ENCODE assay signal across 9 cellular contexts in the genomic region with DNA sequence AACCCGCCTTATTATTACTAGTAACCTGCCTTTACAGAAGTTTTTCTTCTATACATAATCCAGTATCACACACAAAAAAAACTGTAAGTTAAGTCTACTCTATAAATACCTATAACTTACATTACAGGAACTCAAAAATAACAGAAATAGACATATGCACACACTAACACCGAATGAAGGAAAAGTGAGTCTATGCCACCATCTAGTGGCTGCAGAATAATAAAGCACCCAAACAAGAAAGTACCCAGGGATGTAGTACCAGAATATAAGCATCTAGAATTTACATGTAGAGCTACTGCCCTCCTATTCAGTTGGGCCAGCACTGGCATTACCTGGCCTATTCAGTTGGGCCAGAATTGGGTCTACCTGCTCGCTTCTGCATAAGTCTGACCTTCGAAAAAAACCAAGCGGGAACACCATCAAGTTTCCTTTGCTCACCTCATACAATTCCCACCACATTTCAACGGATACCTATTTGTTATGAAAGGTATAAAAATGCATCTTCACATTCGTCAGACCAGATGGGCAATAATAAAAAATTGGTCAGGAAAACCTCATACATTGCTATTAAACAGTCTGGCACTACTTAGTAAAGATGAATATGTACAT. TPM values are rescaled to one million over a fixed set of nuclear protein-coding genes. Genes with fewer than 3 reads are reported as not detected.
DNase-seq lines count a peak whose midpoint lies in the region; ATAC-seq, FAIRE-seq and TF ChIP-seq lines count a peak whose summit lies in the region.
"Had no signal": no experiment of that assay in that cellular context is flagged by ENCODE, and none has a peak within 500 bp of the region (broad histone marks: within the 10 kb centered on the region; RNA-seq: fewer than 3 reads in every experiment).

No MANE protein-coding gene starts in this region.

- H3K36me3 Mint-ChIP-seq in astrocyte (ENCODE audit: low read depth, unreplicated experiment) = no peaks in the 10 kb centered on the region

- H3K9me3 ChIP-seq in cardiac muscle cell (ENCODE audit: low read depth) = no peaks in the 10 kb centered on the region
- no peaks in the 10 kb centered on the region for H3K9me3 ChIP-seq in right cardiac atrium (ENCODE audit: control insufficient read depth, low read length)
- H3K9me3 ChIP-seq in astrocyte (ENCODE audit: insufficient read depth, low read depth, low read length) = no peaks in the 10 kb centered on the region
- H3K9me3 ChIP-seq in thyroid gland = no peaks in the 10 kb centered on the region

- H3K79me2 ChIP-seq in astrocyte (ENCODE audit: insufficient read depth, low read length) = peaks cover 4% of the 10 kb centered on the region

- H3K9ac ChIP-seq in astrocyte (ENCODE audit: low read length) = no peak overlapping the region

- TF ChIP-seq CTCF in cardiac muscle cell (IDR thresholded peaks at IDR 0.05; ENCODE audit: low read depth, low read length) (peak; percentile 67), HL-60 (IDR thresholded peaks at IDR 0.05; ENCODE audit: insufficient read depth, low read length) (peak; percentile 37), astrocyte (IDR thresholded peaks at IDR 0.05; ENCODE audit: insufficient read depth, low read depth, low read length) (peak; percentile 85), thyroid gland (IDR thresholded peaks at IDR 0.05) (peak in 5 of 6 experiments; percentile 50 to 81 (median 64))

- H3K27me3 ChIP-seq in cardiac muscle cell (no peaks in the 10 kb centered on the region), right cardiac atrium (ENCODE audit: control insufficient read depth, insufficient read depth) (no peaks in the 10 kb centered on the region), HL-60 (ENCODE audit: insufficient read depth, poor library complexity, severe bottlenecking) (no peaks in the 10 kb centered on the region), astrocyte (ENCODE audit: insufficient read depth, low read length) (no peaks in the 10 kb centered on the region), thyroid gland (no peaks in the 10 kb centered on the region)

- intact Hi-C loops in right cardiac atrium (cut with DNase I) (no loop called here), thyroid gland (cut with DNase I) (no loop called here)

- H3K4me2 ChIP-seq in astrocyte (ENCODE audit: low read length) = no peak overlapping the region

- FAIRE-seq in astrocyte (lab: Jason Lieb, UNC) (peak; percentile 60), islet of Langerhans (lab: Jason Lieb, UNC) (peak; percentile 99)

- peaks cover 27% of the 10 kb centered on the region for H3K4me1 ChIP-seq in cardiac muscle cell (ENCODE audit: low read depth)
- H3K4me1 ChIP-seq in right cardiac atrium (ENCODE audit: control insufficient read depth, insufficient read depth, low read length) = no peaks in the 10 kb centered on the region
- peaks cover 2% of the 10 kb centered on the region for H3K4me1 ChIP-seq in astrocyte (ENCODE audit: insufficient read depth, low read length)
- H3K4me1 ChIP-seq in thyroid gland = peaks cover under 1 to 2% of the 10 kb centered on the region in 2 donors

- H2AFZ ChIP-seq in astrocyte (ENCODE audit: low read depth, low read length) = no peak overlapping the region

- peak; percentile 63 to 81 for DNase-seq in cardiac muscle cell (ENCODE audit: low read depth in 1 of 2, low spot score in 1 of 2)
- DNase-seq in right cardiac atrium = no peak
- peak in 1 of 2 experiments; percentile 45 for DNase-seq in HL-60 (ENCODE audit: low read depth in 1 of 2, low spot score in 1 of 2)
- DNase-seq in NCI-H82 (lab: John Stamatoyannopoulos, UW) = peak; percentile 66
- DNase-seq in astrocyte (ENCODE audit: low read depth) = peak; percentile 31
- no peak for DNase-seq in thyroid gland

- H3K4me3 Mint-ChIP-seq in astrocyte (ENCODE audit: unreplicated experiment) = no peak overlapping the region

- no peak for TF ChIP-seq POLR2A in thyroid gland (IDR thresholded peaks at IDR 0.05)

- peaks cover 5% of the 10 kb centered on the region for H3K4me1 Mint-ChIP-seq in astrocyte (ENCODE audit: low read depth, unreplicated experiment)

- no peaks in the 10 kb centered on the region for H4K20me1 ChIP-seq in astrocyte (ENCODE audit: insufficient read depth, low read length)

- 29% methylated on average over 7 of the region's 7 CpGs for WGBS in right cardiac atrium
- WGBS in thyroid gland, 2 donors = 29 to 30% methylated on average over 7 of the region's 7 CpGs

- no peaks in the 10 kb centered on the region for H3K9me3 Mint-ChIP-seq in astrocyte (ENCODE audit: unreplicated experiment)

- H3K27me3 Mint-ChIP-seq in astrocyte (ENCODE audit: low read depth, unreplicated experiment) = no peaks in the 10 kb centered on the region

- H3K4me3 ChIP-seq in cardiac muscle cell = no peak overlapping the region
- H3K4me3 ChIP-seq in right cardiac atrium (ENCODE audit: low read length) = no peak overlapping the region
- no peak overlapping the region for H3K4me3 ChIP-seq in HL-60 (replicated peaks; ENCODE audit: insufficient read depth, low read length)
- no peak overlapping the region for H3K4me3 ChIP-seq in astrocyte (ENCODE audit: insufficient read depth, low read depth, low read length)
- H3K4me3 ChIP-seq in thyroid gland (replicated peaks in 1 of 3) = no peak overlapping the region

- no peak overlapping the region for H3K27ac Mint-ChIP-seq in astrocyte (ENCODE audit: unreplicated experiment)

- H3K27ac ChIP-seq in cardiac muscle cell = no peak overlapping the region
- H3K27ac ChIP-seq in right cardiac atrium (ENCODE audit: low read length) = no peak overlapping the region
- H3K27ac ChIP-seq in HL-60 (replicated peaks) = no peak overlapping the region
- no peak overlapping the region for H3K27ac ChIP-seq in astrocyte (ENCODE audit: low read depth, low read length)
- H3K27ac ChIP-seq in thyroid gland = no peak overlapping the region

- no peak for ATAC-seq in right cardiac atrium
- ATAC-seq in GM21528 (IDR thresholded peaks at IDR 0.05; ENCODE audit: low FRiP score, unreplicated experiment) = peak; percentile 40

- H3K36me3 ChIP-seq in cardiac muscle cell (no peaks in the 10 kb centered on the region), astrocyte (ENCODE audit: insufficient read depth, low read length) (no peaks in the 10 kb centered on the region), thyroid gland (no peaks in the 10 kb centered on the region)

RNA-seq across cellular contexts. Expression of a gene that starts 4.0 kb away (rescaled TPM):
- 61.7 and 78.0 TPM in 2 replicates for total RNA-seq in cardiac muscle cell
- 187 and 193 TPM in 2 replicates for polyA plus RNA-seq in cardiac muscle cell
- 10 to 100 TPM; 14.3 to 23.0 (median 19.2) TPM for total RNA-seq in right cardiac atrium
- polyA plus RNA-seq in right cardiac atrium = 25.5 TPM
- 25.9 and 28.2 TPM in 2 replicates for total RNA-seq in astrocyte
- total RNA-seq in thyroid gland = 10 to 100 TPM; 23.9 to 38.2 (median 28.8) TPM

RNA-seq across cellular contexts. Expression of a gene that starts 20.4 kb away (rescaled TPM):
- 10.9 and 16.0 TPM in 2 replicates for total RNA-seq in cardiac muscle cell
- 17.7 and 43.6 TPM in 2 replicates for polyA plus RNA-seq in cardiac muscle cell
- total RNA-seq in right cardiac atrium = 10 to 100 TPM; 19.5 to 24.6 (median 20.0) TPM
- polyA plus RNA-seq in right cardiac atrium = 20.4 TPM
- 0.23 and 0.91 TPM in 2 replicates for total RNA-seq in astrocyte
- 1 to 10 TPM; 2.4 to 5.2 (median 4.7) TPM for total RNA-seq in thyroid gland

RNA-seq across cellular contexts. Expression of a gene that starts 49.2 kb away (rescaled TPM):
- total RNA-seq in cardiac muscle cell (not detected in 2 replicates), right cardiac atrium (not detected), astrocyte (not detected in 2 replicates), thyroid gland (not detected)
- polyA plus RNA-seq in cardiac muscle cell (0.31 TPM in 1 of 2 replicates, not detected in the other), right cardiac atrium (not detected)
- total RNA-seq: glomerular endothelial cell had no signal

Comparison
In these comparisons a context has a peak if more than half of its experiments do, and no peak if none do; other contexts are left out.
1. DNase-seq: peak in cardiac muscle cell (2 of 2), NCI-H82 (single experiment) and astrocyte (single experiment); none in right cardiac atrium (0 of 3) and thyroid gland (0 of 2).
2. Peak in every context shown above with its lines, with median percentiles within 50 percentile points of each other: CTCF ChIP-seq.